Comparison of ENCODE assay signal across 8 cellular contexts in genomic region chr9:136943291-136944093, GRCh38. TPM values are rescaled to one million over a fixed set of nuclear protein-coding genes. Genes with fewer than 3 reads are reported as not detected.
DNase-seq lines count a peak whose midpoint lies in the region; ATAC-seq and TF ChIP-seq lines count a peak whose summit lies in the region.

No MANE protein-coding gene starts in this region.

- no peaks in the 10 kb centered on the region for H3K9me3 ChIP-seq in Caco-2

- no peaks in the 10 kb centered on the region for H3K27me3 Mint-ChIP-seq in Caco-2 (ENCODE audit: insufficient read depth, unreplicated experiment)
- H3K27me3 Mint-ChIP-seq in activated T-cell treated with anti-CD3 and anti-CD28 coated beads, Interleukin-2, amount 50 U/mL, for 4 hours (ENCODE audit: low read depth), result no peaks in the 10 kb centered on the region

- intact Hi-C loops in Caco-2 (cut with micrococcal nuclease; ENCODE audit: unreplicated experiment), result loop anchor here (10.0 kb wide), 1 partner anchor 99 kb away; the partner anchor contains the start of genes AJM1 and PHPT1

- CTCF ChIA-PET in Caco-2 (lab: Charles Lee), result interaction anchor here (1.0 kb wide), 1 partner anchor 86 kb away, joined by 5 read pairs; no protein-coding TSS in a partner anchor

- TF ChIP-seq CTCF in Caco-2 (IDR thresholded peaks at IDR 0.05; ENCODE audit: insufficient read depth in 1 of 2, low read depth in 1 of 2, low read length in 1 of 2, severe bottlenecking in 1 of 2, unreplicated experiment in 1 of 2), result no peak

- peaks cover 66% of the 10 kb centered on the region for H3K36me3 Mint-ChIP-seq in Caco-2 (ENCODE audit: insufficient read depth, unreplicated experiment)
- H3K36me3 Mint-ChIP-seq in activated T-cell treated with anti-CD3 and anti-CD28 coated beads, Interleukin-2, amount 50 U/mL, for 4 hours (ENCODE audit: insufficient read depth), result peaks cover 15% of the 10 kb centered on the region

- H3K9me3 Mint-ChIP-seq in Caco-2 (ENCODE audit: unreplicated experiment), result no peaks in the 10 kb centered on the region
- H3K9me3 Mint-ChIP-seq in activated T-cell treated with anti-CD3 and anti-CD28 coated beads, Interleukin-2, amount 50 U/mL, for 4 hours, result no peaks in the 10 kb centered on the region

- peak; percentile 6 for ATAC-seq in GM19452 (IDR thresholded peaks at IDR 0.05; ENCODE audit: unreplicated experiment)
- peak; percentile 29 to 41 for ATAC-seq in activated T-cell treated with anti-CD3 and anti-CD28 coated beads, Interleukin-2, amount 50 U/mL, for 4 hours

- no peaks in the 10 kb centered on the region for H3K27me3 ChIP-seq in Caco-2 (replicated peaks; ENCODE audit: control insufficient read depth, insufficient read depth, low read length)

- H3K4me3 ChIP-seq in Caco-2 (ENCODE audit: low read depth, low read length), result peak overlapping the region; percentile 59

- no TSS peak for BruUV-seq in Caco-2 (replicated peaks; lab: Mats Ljungman, UMichigan)

- peaks cover 38% of the 10 kb centered on the region for H3K4me1 ChIP-seq in Caco-2

- POLR2A ChIA-PET in Caco-2 (lab: Charles Lee), result no interaction called here

- no peaks in the 10 kb centered on the region for H3K4me1 Mint-ChIP-seq in Caco-2 (ENCODE audit: low read depth, unreplicated experiment)
- H3K4me1 Mint-ChIP-seq in activated T-cell treated with anti-CD3 and anti-CD28 coated beads, Interleukin-2, amount 50 U/mL, for 4 hours (ENCODE audit: low read depth), result peaks cover 7% of the 10 kb centered on the region

- H3K36me3 ChIP-seq in Caco-2 (ENCODE audit: control insufficient read depth, insufficient read depth, low read length), result peaks cover 1% of the 10 kb centered on the region; the same call in 1 of the 2 replicates

- peak; percentile 44 to 50 for DNase-seq in Caco-2
- DNase-seq in HT-29 (ENCODE audit: low spot score), result peak; percentile 51
- no peak for DNase-seq in activated T-cell treated with anti-CD3 and anti-CD28 coated beads, Interleukin-2, amount 50 U/mL, for 4 hours
- DNase-seq in germinal center (ENCODE audit: low spot score), result peak; percentile 53
- peak; percentile 48 for DNase-seq in retina
- no peak for DNase-seq in middle frontal gyrus (ENCODE audit: extremely low spot score, low spot score)
- DNase-seq in effector CD8-positive, alpha-beta T cell (lab: John Stamatoyannopoulos, UW), result no peak

- peak overlapping the region; percentile 71 for H3K4me3 Mint-ChIP-seq in Caco-2 (ENCODE audit: unreplicated experiment)
- peak overlapping the region; percentile 80 for H3K4me3 Mint-ChIP-seq in activated T-cell treated with anti-CD3 and anti-CD28 coated beads, Interleukin-2, amount 50 U/mL, for 4 hours

- H3K27ac Mint-ChIP-seq in Caco-2 (ENCODE audit: unreplicated experiment), result peak overlapping the region; percentile 48

RNA-seq across cellular contexts. Expression of gene FBXW5, which starts 1.0 kb away (rescaled TPM):
- 66.8 and 76.1 TPM in 2 replicates for total RNA-seq in Caco-2 (2022)
- total RNA-seq in HT-29 (2014; rRNA removed; shearing (Covaris generic)), result 379 and 389 TPM in 2 replicates
- 100 to 1,000 TPM in 1 of 3 donors, 10 to 100 TPM in 2; 84.0 to 112 (median 95.3) TPM for total RNA-seq in activated T-cell treated with anti-CD3 and anti-CD28 coated beads, Interleukin-2, amount 50 U/mL, for 4 hours

RNA-seq across cellular contexts. Expression of gene C8G, which starts 1.6 kb away (rescaled TPM):
- 0.77 and 1.3 TPM in 2 replicates for total RNA-seq in Caco-2 (2022)
- total RNA-seq in HT-29 (2014; rRNA removed; shearing (Covaris generic)), result 0.71 and 2.6 TPM in 2 replicates
- 1 to 10 TPM in 2 of 3 donors, under 1 TPM in 1; 0.94 to 1.4 (median 1.2) TPM for total RNA-seq in activated T-cell treated with anti-CD3 and anti-CD28 coated beads, Interleukin-2, amount 50 U/mL, for 4 hours

RNA-seq across cellular contexts. Expression of gene LCN12, which starts 8.6 kb away (rescaled TPM):
- 20.0 and 23.2 TPM in 2 replicates for total RNA-seq in Caco-2 (2022)
- total RNA-seq in HT-29 (2014; rRNA removed; shearing (Covaris generic)), result 0.58 and 0.94 TPM in 2 replicates
- total RNA-seq in activated T-cell treated with anti-CD3 and anti-CD28 coated beads, Interleukin-2, amount 50 U/mL, for 4 hours, result 1 to 10 TPM in 1 of 3 donors, under 1 TPM in 2; 0.49 to 1.2 (median 0.58) TPM

RNA-seq across cellular contexts. Expression of gene PTGDS, which starts 33.8 kb away (rescaled TPM):
- not detected in 2 replicates for total RNA-seq in Caco-2 (2022)
- not detected in 2 replicates for total RNA-seq in HT-29 (2014; rRNA removed; shearing (Covaris generic))
- total RNA-seq in activated T-cell treated with anti-CD3 and anti-CD28 coated beads, Interleukin-2, amount 50 U/mL, for 4 hours, result under 1 TPM in 2 of 3 donors, not detected in 1; 0.30 to 0.51 TPM

RNA-seq across cellular contexts. Expression of gene LCNL1, which starts 39.3 kb away (rescaled TPM):
- not detected in 2 replicates for total RNA-seq in Caco-2 (2022)
- total RNA-seq in HT-29 (2014; rRNA removed; shearing (Covaris generic)), result not detected in 2 replicates
- not detected for total RNA-seq in activated T-cell treated with anti-CD3 and anti-CD28 coated beads, Interleukin-2, amount 50 U/mL, for 4 hours

Comparison
In these comparisons a context has a peak if more than half of its experiments do, and no peak if none do; other contexts are left out.
1. DNase-seq: peak in Caco-2 (2 of 2), HT-29 (single experiment), germinal center (single experiment) and retina (single experiment); none in activated T-cell treated with anti-CD3 and anti-CD28 coated beads, Interleukin-2, amount 50 U/mL, for 4 hours (single experiment), middle frontal gyrus (single experiment) and effector CD8-positive, alpha-beta T cell (single experiment).